ENCODE assay signal across 1 cellular context in genomic region chr10:104622175-104622574, GRCh38.
TF ChIP-seq lines count a peak whose summit lies in the region.

No MANE protein-coding gene starts in this region.

TF ChIP-seq in WTC11, 78 proteins besides CTCF, POLR2A, EP300 and RAD21 (continued from another document):
- TF ChIP-seq ATF2 (CRISPR knock-in tag; IDR thresholded peaks at IDR 0.05; ENCODE audit: borderline replicate concordance, low read depth), result no peak
- no peak for TF ChIP-seq PRDM15 (CRISPR knock-in tag; IDR thresholded peaks at IDR 0.05)
- TF ChIP-seq E2F1 (CRISPR knock-in tag; IDR thresholded peaks at IDR 0.05), result no peak
TF ChIP-seq in WTC11: peak in this region for 0.
